In genomic region chr14:75064205-75064567, GRCh38 we compare ENCODE assay signal across 8 cellular contexts. TPM values are rescaled to one million over a fixed set of nuclear protein-coding genes. Genes with fewer than 3 reads are reported as not detected.
DNase-seq lines count a peak whose midpoint lies in the region; ATAC-seq and TF ChIP-seq lines count a peak whose summit lies in the region.

No MANE protein-coding gene starts in this region.

- no peak for DNase-seq in heart left ventricle
- DNase-seq in Right ventricle myocardium superior: no peak
- DNase-seq in activated CD8-positive, alpha-beta T cell treated with anti-CD3 and anti-CD28 coated beads for 36 hours: no peak
- no peak for DNase-seq in left lung
- no peak for DNase-seq in DMS114 treated with DMSO at 0.1 percent for 48 hours (lab: John Stamatoyannopoulos, UW; ENCODE audit: unreplicated experiment)
- DNase-seq in NCI-H82 (lab: John Stamatoyannopoulos, UW): no peak
- DNase-seq in activated gamma-delta T cell treated with Interleukin-2 at 50 U/mL for 16 hours: no peak

- peaks cover 28% of the 10 kb centered on the region for H3K4me1 Mint-ChIP-seq in activated CD8-positive, alpha-beta T cell treated with anti-CD3 and anti-CD28 coated beads for 36 hours (ENCODE audit: low read depth)

- H3K27ac Mint-ChIP-seq in activated CD8-positive, alpha-beta T cell treated with anti-CD3 and anti-CD28 coated beads for 36 hours: peak overlapping the region; percentile 95

- peak overlapping the region; percentile 100 for H3K4me3 Mint-ChIP-seq in activated CD8-positive, alpha-beta T cell treated with anti-CD3 and anti-CD28 coated beads for 36 hours

- H3K9me3 Mint-ChIP-seq in activated CD8-positive, alpha-beta T cell treated with anti-CD3 and anti-CD28 coated beads for 36 hours: no peaks in the 10 kb centered on the region

- H3K27ac ChIP-seq in heart left ventricle (peak overlapping the region in 9 of 12 donors; percentile 3 to 80 (median 69)), left lung (peak overlapping the region; percentile 27 to 69), urinary bladder (ENCODE audit: low read depth) (no peak overlapping the region)

- ATAC-seq in heart left ventricle: no peak
- no peak for ATAC-seq in Right ventricle myocardium superior (ENCODE audit: poor library complexity)
- peak; percentile 22 for ATAC-seq in activated CD8-positive, alpha-beta T cell treated with anti-CD3 and anti-CD28 coated beads for 36 hours
- ATAC-seq in left lung: no peak

- no peak for TF ChIP-seq POLR2A in heart left ventricle (IDR thresholded peaks at IDR 0.05)

- peaks cover 0 to 45% (median 30%) of the 10 kb centered on the region in 12 donors for H3K4me1 ChIP-seq in heart left ventricle
- peaks cover 5 to 39% of the 10 kb centered on the region in 2 donors for H3K4me1 ChIP-seq in left lung
- no peaks in the 10 kb centered on the region for H3K4me1 ChIP-seq in urinary bladder (ENCODE audit: insufficient read depth)

- CTCF ChIA-PET in activated CD8-positive, alpha-beta T cell treated with anti-CD3 and anti-CD28 coated beads for 36 hours (lab: Charles Lee): interaction anchor here (0.9 to 3.7 kb wide), 9 partner anchors 12 to 423 kb away, joined by 3 to 28 read pairs (median 4); partner anchors contain the start of genes MLH3 and NEK9

- peaks cover 20% of the 10 kb centered on the region for H3K36me3 Mint-ChIP-seq in activated CD8-positive, alpha-beta T cell treated with anti-CD3 and anti-CD28 coated beads for 36 hours (ENCODE audit: low read depth)

- 56 to 58% (median 57%) methylated on average over 8 of the region's 8 CpGs for whole genome bisulfite sequencing in heart left ventricle, 4 donors
- WGBS in urinary bladder: 59% methylated on average over 8 of the region's 8 CpGs

- TF ChIP-seq CTCF in heart left ventricle (IDR thresholded peaks at IDR 0.05) (no peak), left lung (IDR thresholded peaks at IDR 0.05) (no peak)
- TF ChIP-seq CTCF in activated CD8-positive, alpha-beta T cell treated with anti-CD3 and anti-CD28 coated beads for 36 hours (IDR thresholded peaks at IDR 0.05): no peak

- intact Hi-C loops in heart left ventricle (cut with DNase I) (loop anchor here in 1 of 10 donors (10.0 kb wide), 1 partner anchor 119 kb away; no protein-coding TSS in a partner anchor), Right ventricle myocardium superior (cut with DNase I) (no loop called here), left lung (cut with DNase I) (no loop called here)
- intact Hi-C loops in activated CD8-positive, alpha-beta T cell treated with anti-CD3 and anti-CD28 coated beads for 36 hours (cut with micrococcal nuclease): no loop called here

- POLR2A ChIA-PET in activated CD8-positive, alpha-beta T cell treated with anti-CD3 and anti-CD28 coated beads for 36 hours (lab: Charles Lee): interaction anchor here (0.6 to 2.6 kb wide), 4 partner anchors 13 to 261 kb away, joined by 3 to 8 read pairs (median 4); partner anchors contain the start of gene MLH3

- H3K4me3 ChIP-seq in heart left ventricle (peak overlapping the region; percentile 56 to 91 (median 74)), left lung (peak overlapping the region; percentile 86 to 89), urinary bladder (ENCODE audit: low read depth, low read length) (peak overlapping the region; percentile 62)

- H3K36me3 ChIP-seq in heart left ventricle (peaks cover 0 to 9% (median 0%) of the 10 kb centered on the region in 9 donors), left lung (no peaks in the 10 kb centered on the region), urinary bladder (ENCODE audit: insufficient read depth) (no peaks in the 10 kb centered on the region)

- H3K27me3 ChIP-seq in heart left ventricle (no peaks in the 10 kb centered on the region), left lung (no peaks in the 10 kb centered on the region)

- H3K27me3 Mint-ChIP-seq in activated CD8-positive, alpha-beta T cell treated with anti-CD3 and anti-CD28 coated beads for 36 hours: no peaks in the 10 kb centered on the region

- H3K9me3 ChIP-seq in heart left ventricle (peaks cover 0 to 5% (median 0%) of the 10 kb centered on the region in 12 donors), left lung (no peaks in the 10 kb centered on the region)

RNA-seq across cellular contexts. Expression of gene ACYP1, which starts 0.4 kb away (rescaled TPM):
- total RNA-seq in heart left ventricle (10 to 100 TPM in 5 of 9 donors, 1 to 10 TPM in 4; 6.7 to 15.9 (median 10.9) TPM), Right ventricle myocardium superior (11.9 TPM), left lung (10 to 100 TPM in 1 of 2 donors, 1 to 10 TPM in 1; 9.8 to 15.8 TPM), urinary bladder (14.7 TPM)
- polyA plus RNA-seq in heart left ventricle (10 to 100 TPM; 13.6 to 20.0 TPM), urinary bladder (23.5 TPM)
- 10 to 100 TPM; 33.9 to 38.6 TPM for total RNA-seq in activated CD8-positive, alpha-beta T cell treated with anti-CD3 and anti-CD28 coated beads for 36 hours

RNA-seq across cellular contexts. Expression of gene ZC2HC1C, which starts 5.3 kb away (rescaled TPM):
- total RNA-seq in heart left ventricle: 1 to 10 TPM; 3.4 to 9.5 (median 8.4) TPM
- polyA plus RNA-seq in heart left ventricle: 10 to 100 TPM in 1 of 2 donors, 1 to 10 TPM in 1; 5.4 to 13.3 TPM
- total RNA-seq in Right ventricle myocardium superior: 11.3 TPM
- under 1 TPM; 0.41 to 0.45 TPM for total RNA-seq in activated CD8-positive, alpha-beta T cell treated with anti-CD3 and anti-CD28 coated beads for 36 hours
- 1 to 10 TPM; 3.1 to 4.6 TPM for total RNA-seq in left lung
- 1.5 TPM for total RNA-seq in urinary bladder
- 2.3 TPM for polyA plus RNA-seq in urinary bladder

RNA-seq across cellular contexts. Expression of gene MLH3, which starts 12.9 kb away (rescaled TPM):
- total RNA-seq in heart left ventricle (10 to 100 TPM; 11.6 to 23.9 (median 15.3) TPM), Right ventricle myocardium superior (21.8 TPM), left lung (10 to 100 TPM; 24.7 to 25.9 TPM), urinary bladder (97.1 TPM)
- polyA plus RNA-seq in heart left ventricle (10 to 100 TPM; 10.3 to 12.0 TPM), urinary bladder (15.3 TPM)
- total RNA-seq in activated CD8-positive, alpha-beta T cell treated with anti-CD3 and anti-CD28 coated beads for 36 hours: 10 to 100 TPM; 26.8 to 29.0 TPM
